1 cellular context compared by ENCODE assay signal in the genomic region with DNA sequence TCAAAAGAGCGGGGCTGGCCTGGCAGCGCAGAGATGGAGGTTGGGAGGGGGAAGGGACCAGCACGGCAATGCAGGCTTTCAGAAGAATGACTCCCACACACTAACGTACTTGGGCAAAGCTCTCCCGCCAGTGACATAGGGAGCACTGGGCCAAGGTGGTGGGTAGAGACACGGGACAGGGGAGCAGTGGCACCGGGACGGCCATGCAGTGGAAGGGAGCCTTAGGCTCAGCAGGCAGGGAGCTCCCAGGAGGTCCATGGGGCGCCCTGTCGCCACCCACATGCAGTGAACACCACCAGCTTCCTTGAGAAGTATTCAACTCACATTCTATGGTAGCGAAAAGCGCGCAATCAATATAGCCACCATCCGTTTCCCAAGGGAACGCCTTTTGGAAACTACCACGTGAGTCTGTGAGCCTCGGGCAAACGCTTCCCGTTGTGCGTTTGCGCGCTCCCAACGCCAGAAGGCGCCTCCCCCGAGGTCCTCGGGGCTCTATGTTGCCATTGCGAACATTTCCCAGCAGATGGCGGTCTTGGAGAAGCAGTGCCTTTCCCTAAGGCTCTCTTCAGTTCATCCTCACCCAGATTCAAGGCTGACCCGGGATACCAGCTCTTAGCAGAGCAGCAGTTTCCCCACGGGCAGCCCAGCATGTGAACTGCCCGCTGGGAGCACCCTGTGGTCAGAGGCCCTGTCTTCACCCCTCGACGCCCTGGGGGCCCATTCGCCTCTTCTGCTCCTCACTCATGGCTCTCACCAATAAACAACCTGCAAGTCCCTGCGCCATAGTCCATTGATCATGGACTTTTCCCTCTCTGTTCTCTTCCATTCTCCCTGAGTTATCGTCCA.
TF ChIP-seq lines count a peak whose summit lies in the region.

No MANE protein-coding gene starts in this region.

TF ChIP-seq in GM23338, 12 proteins besides CTCF, POLR2A, EP300 and RAD21 (continued from another document):
- TF ChIP-seq REST (IDR thresholded peaks at IDR 0.05; ENCODE audit: unreplicated experiment) (no peak), EZH2 (IDR thresholded peaks at IDR 0.05; ENCODE audit: low read depth, unreplicated experiment) (no peak), STAT1 (IDR thresholded peaks at IDR 0.05; ENCODE audit: unreplicated experiment) (no peak), ZNF331 (CRISPR knock-in tag; IDR thresholded peaks at IDR 0.05; ENCODE audit: low read depth) (no peak)
